Comparison of ENCODE assay signal across 8 cellular contexts in the genomic region with DNA sequence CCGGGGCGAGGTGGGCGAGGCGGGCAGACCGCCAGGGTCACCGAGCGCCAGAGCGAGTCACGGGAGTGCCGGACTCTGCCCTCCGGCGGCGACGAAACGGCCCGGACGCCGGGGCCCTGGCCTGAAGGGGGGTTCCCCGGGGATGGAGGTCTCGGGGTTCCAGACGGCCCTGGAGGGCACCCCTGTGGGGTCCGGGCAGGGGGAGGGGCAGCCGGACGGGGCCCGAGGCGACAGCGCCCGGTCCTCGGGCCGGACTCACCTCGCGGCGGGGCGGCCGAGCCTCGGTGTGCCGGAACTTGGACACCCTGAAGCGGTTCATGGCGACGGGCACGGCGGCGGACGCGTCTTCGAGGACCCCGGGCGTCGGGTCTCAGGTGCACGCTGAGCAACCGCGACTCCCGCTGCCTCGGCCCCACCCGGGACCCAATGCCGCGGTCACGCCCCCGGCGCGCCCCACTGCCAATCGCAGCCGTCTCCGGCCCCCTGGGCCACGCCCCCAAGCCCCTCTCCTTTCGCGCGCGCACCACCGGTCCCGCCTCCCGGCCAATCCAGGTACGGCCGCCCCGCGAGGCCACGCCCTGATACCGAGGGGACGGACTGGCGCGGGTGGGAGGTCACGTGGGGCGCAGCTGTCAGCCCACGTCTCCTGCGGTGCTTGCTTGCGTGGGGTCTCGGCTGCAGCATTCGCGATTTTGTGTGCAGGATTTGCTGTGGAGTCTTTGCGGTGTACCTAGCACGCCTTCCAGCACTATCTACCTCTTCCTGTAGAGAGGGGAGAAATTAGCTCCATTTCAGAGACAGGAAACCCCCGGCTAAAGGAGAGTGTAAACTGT.
DNase-seq lines count a peak whose midpoint lies in the region; ATAC-seq and TF ChIP-seq lines count a peak whose summit lies in the region.

TSS of gene CORO7 (minus strand) at position 397 of the 833 bp plus-strand sequence. CDS start at position 319, 78 bp downstream.

- TF ChIP-seq CTCF in AG09309 (IDR thresholded peaks at IDR 0.05; ENCODE audit: control insufficient read depth, insufficient read depth, low read depth, low read length, missing control alignments): no peak

- peak; percentile 62 for ATAC-seq in GM19025 (IDR thresholded peaks at IDR 0.05; ENCODE audit: low read depth, unreplicated experiment)
- peak; percentile 71 for ATAC-seq in HG03280 (IDR thresholded peaks at IDR 0.05; ENCODE audit: unreplicated experiment)

- DNase-seq in AG09309 (ENCODE audit: low read depth) (no peak), NCI-H345 treated with DMSO at 0.1 percent for 48 hours (lab: John Stamatoyannopoulos, UW; ENCODE audit: unreplicated experiment) (peak; percentile 88), islet precursor cell (peak; percentile 96)
- peak; percentile 97 for DNase-seq in activated CD4-positive, CD25-positive, alpha-beta regulatory T cell treated with anti-CD3 and anti-CD28 coated beads, Interleukin-2, amount 50 U/mL, for 16 hours (ENCODE audit: low read depth, low spot score)
- peak; percentile 100 for DNase-seq in central memory CD4-positive, alpha-beta T cell
- peak; percentile 98 for DNase-seq in stimulated activated CD4-positive, alpha-beta T cell treated with anti-CD3 and anti-CD28 coated beads, Interleukin-12 subunit alpha, Interleukin-12 subunit beta, amount 100 ng/mL, for 4 hours

- peak within 1 kb of the TSS; percentile 54 for H3K4me3 ChIP-seq in AG09309 (ENCODE audit: control insufficient read depth, low read depth, low read length)
